In genomic region chr4:19193274-19193962, GRCh38 we compare ENCODE assay signal across 32 cellular contexts.
"Had no signal": no experiment of that assay in that cellular context is flagged by ENCODE, and none has a peak within 500 bp of the region (broad histone marks: within the 10 kb centered on the region; RNA-seq: fewer than 3 reads in every experiment).

No MANE protein-coding gene starts in this region.

- H3K4me1 ChIP-seq: ascending aorta, gastrocnemius medialis, right lobe of liver, stomach, thyroid gland had no signal

- H3K4me3 Mint-ChIP-seq: activated CD4-positive, alpha-beta memory T cell treated with anti-CD3 and anti-CD28 coated beads, Interleukin-2, amount 10 ng/mL, durations not matched to agents 7 days and 5 days; activated CD4-positive, alpha-beta T cell treated with anti-CD3 and anti-CD28 coated beads, Interleukin-2, amount 10 ng/mL, durations not matched to agents 7 days and 5 days; activated naive CD4-positive, alpha-beta T cell treated with anti-CD3 and anti-CD28 coated beads, Interleukin-2, amount 10 ng/mL, durations not matched to agents 7 days and 5 days; activated naive CD8-positive, alpha-beta T cell treated with anti-CD3 and anti-CD28 coated beads, Interleukin-2, amount 10 ng/mL, durations not matched to agents 7 days and 5 days; activated T-cell treated with anti-CD3 and anti-CD28 coated beads, Interleukin-2, amount 50 U/mL, for 24 hours; brain; natural killer cell treated with Interleukin-12 subunit alpha and Interleukin-12 subunit beta and Interleukin-15 and Interleukin-18, amount 100 ng/mL, for 72 hours; stimulated activated memory B cell treated with anti-CD40 and anti-IgM and Interleukin-4, amounts not matched to agents 10 μg/mL and 1 μg/mL and 100 μg/mL, for 72 hours; T-helper 1 cell treated with Interleukin-12 subunit alpha and Interleukin-12 subunit beta and Interleukin-4 antibody, amounts not matched to agents 30 μg/mL and 1 μg/mL, for 36 hours had no signal

- DNase-seq: activated CD4-positive, alpha-beta memory T cell treated with anti-CD3 and anti-CD28 coated beads, Interleukin-2, amount 10 ng/mL, durations not matched to agents 7 days and 5 days; activated CD4-positive, alpha-beta T cell treated with anti-CD3 and anti-CD28 coated beads, Interleukin-2, amount 10 ng/mL, durations not matched to agents 7 days and 5 days; activated CD4-positive, CD25-positive, alpha-beta regulatory T cell treated with anti-CD3 and anti-CD28 coated beads, Interleukin-2, amount 50 U/mL, for 72 hours; activated CD8-positive, alpha-beta memory T cell treated with anti-CD3 and anti-CD28 coated beads, Interleukin-2, amount 50 U/mL, for 48 hours; activated gamma-delta T cell; activated naive CD4-positive, alpha-beta T cell treated with anti-CD3 and anti-CD28 coated beads, Interleukin-2, amount 10 ng/mL, durations not matched to agents 7 days and 5 days; activated naive CD8-positive, alpha-beta T cell treated with anti-CD3 and anti-CD28 coated beads, Interleukin-2, amount 10 ng/mL, durations not matched to agents 7 days and 5 days; activated T-cell treated with anti-CD3 and anti-CD28 coated beads, Interleukin-2, amount 50 U/mL, for 24 hours; cerebellar nuclear complex; dorsolateral prefrontal cortex; effector memory CD4-positive, alpha-beta T cell; erythroblast; gastrocnemius medialis; glutamatergic neuron; kidney; right lobe of liver; stimulated activated CD4-positive, alpha-beta T cell treated with anti-CD3 and anti-CD28 coated beads, Interleukin-12 subunit alpha, Interleukin-12 subunit beta, amount 100 ng/mL, for 4 hours; stimulated activated CD4-positive, alpha-beta T cell treated with anti-CD3 and anti-CD28 coated beads, Interleukin-4, amount 100 ng/mL, for 24 hours; stimulated activated CD8-positive, alpha-beta memory T cell treated with anti-CD3 and anti-CD28 coated beads, Interleukin-4, amount 100 ng/mL, for 48 hours; stomach; SW 1271; T-helper 9 cell; thyroid gland; WERI-Rb-1 had no signal

- H3K36me3 Mint-ChIP-seq: activated naive CD4-positive, alpha-beta T cell treated with anti-CD3 and anti-CD28 coated beads, Interleukin-2, amount 10 ng/mL, durations not matched to agents 7 days and 5 days; activated naive CD8-positive, alpha-beta T cell treated with anti-CD3 and anti-CD28 coated beads, Interleukin-2, amount 10 ng/mL, durations not matched to agents 7 days and 5 days; brain; natural killer cell treated with Interleukin-12 subunit alpha and Interleukin-12 subunit beta and Interleukin-15 and Interleukin-18, amount 100 ng/mL, for 72 hours; stimulated activated memory B cell treated with anti-CD40 and anti-IgM and Interleukin-4, amounts not matched to agents 10 μg/mL and 1 μg/mL and 100 μg/mL, for 72 hours had no signal

- H3K27ac ChIP-seq: ascending aorta, cardiac muscle cell, coronary artery, dorsolateral prefrontal cortex, gastrocnemius medialis, neutrophil, right lobe of liver, stomach, thyroid gland, WERI-Rb-1 had no signal

- H3K27me3 Mint-ChIP-seq: activated CD4-positive, alpha-beta memory T cell treated with anti-CD3 and anti-CD28 coated beads, Interleukin-2, amount 10 ng/mL, durations not matched to agents 7 days and 5 days; activated CD4-positive, alpha-beta T cell treated with anti-CD3 and anti-CD28 coated beads, Interleukin-2, amount 10 ng/mL, durations not matched to agents 7 days and 5 days; activated naive CD4-positive, alpha-beta T cell treated with anti-CD3 and anti-CD28 coated beads, Interleukin-2, amount 10 ng/mL, durations not matched to agents 7 days and 5 days; activated naive CD8-positive, alpha-beta T cell treated with anti-CD3 and anti-CD28 coated beads, Interleukin-2, amount 10 ng/mL, durations not matched to agents 7 days and 5 days; activated T-cell treated with anti-CD3 and anti-CD28 coated beads, Interleukin-2, amount 50 U/mL, for 24 hours; brain; natural killer cell treated with Interleukin-12 subunit alpha and Interleukin-12 subunit beta and Interleukin-15 and Interleukin-18, amount 100 ng/mL, for 72 hours; stimulated activated memory B cell treated with anti-CD40 and anti-IgM and Interleukin-4, amounts not matched to agents 10 μg/mL and 1 μg/mL and 100 μg/mL, for 72 hours had no signal

- H3K9me3 ChIP-seq: ascending aorta, gastrocnemius medialis, neutrophil, right lobe of liver, stomach, thyroid gland had no signal

- H3K27ac Mint-ChIP-seq: activated CD4-positive, alpha-beta memory T cell treated with anti-CD3 and anti-CD28 coated beads, Interleukin-2, amount 10 ng/mL, durations not matched to agents 7 days and 5 days; activated CD4-positive, alpha-beta T cell treated with anti-CD3 and anti-CD28 coated beads, Interleukin-2, amount 10 ng/mL, durations not matched to agents 7 days and 5 days; activated naive CD4-positive, alpha-beta T cell treated with anti-CD3 and anti-CD28 coated beads, Interleukin-2, amount 10 ng/mL, durations not matched to agents 7 days and 5 days; activated naive CD8-positive, alpha-beta T cell treated with anti-CD3 and anti-CD28 coated beads, Interleukin-2, amount 10 ng/mL, durations not matched to agents 7 days and 5 days; activated T-cell treated with anti-CD3 and anti-CD28 coated beads, Interleukin-2, amount 50 U/mL, for 24 hours; brain; natural killer cell treated with Interleukin-12 subunit alpha and Interleukin-12 subunit beta and Interleukin-15 and Interleukin-18, amount 100 ng/mL, for 72 hours; stimulated activated memory B cell treated with anti-CD40 and anti-IgM and Interleukin-4, amounts not matched to agents 10 μg/mL and 1 μg/mL and 100 μg/mL, for 72 hours; T-helper 1 cell treated with Interleukin-12 subunit alpha and Interleukin-12 subunit beta and Interleukin-4 antibody, amounts not matched to agents 30 μg/mL and 1 μg/mL, for 36 hours had no signal

- H3K27me3 ChIP-seq: ascending aorta, cardiac muscle cell, gastrocnemius medialis, neutrophil, right lobe of liver, stomach, thyroid gland had no signal

- H3K36me3 ChIP-seq: ascending aorta, cardiac muscle cell, gastrocnemius medialis, neutrophil, right lobe of liver, stomach, thyroid gland, WERI-Rb-1 had no signal

- H3K4me3 ChIP-seq: ascending aorta, cardiac muscle cell, coronary artery, dorsolateral prefrontal cortex, gastrocnemius medialis, right lobe of liver, stomach, thyroid gland had no signal

- ATAC-seq: gastrocnemius medialis; natural killer cell treated with Interleukin-12 subunit alpha and Interleukin-12 subunit beta and Interleukin-15 and Interleukin-18, amount 100 ng/mL, for 72 hours; right lobe of liver; stimulated activated memory B cell treated with anti-CD40 and anti-IgM and Interleukin-4, amounts not matched to agents 10 μg/mL and 1 μg/mL and 100 μg/mL, for 72 hours had no signal

- H3K4me1 Mint-ChIP-seq: activated CD4-positive, alpha-beta memory T cell treated with anti-CD3 and anti-CD28 coated beads, Interleukin-2, amount 10 ng/mL, durations not matched to agents 7 days and 5 days; activated CD4-positive, alpha-beta T cell treated with anti-CD3 and anti-CD28 coated beads, Interleukin-2, amount 10 ng/mL, durations not matched to agents 7 days and 5 days; activated naive CD4-positive, alpha-beta T cell treated with anti-CD3 and anti-CD28 coated beads, Interleukin-2, amount 10 ng/mL, durations not matched to agents 7 days and 5 days; activated naive CD8-positive, alpha-beta T cell treated with anti-CD3 and anti-CD28 coated beads, Interleukin-2, amount 10 ng/mL, durations not matched to agents 7 days and 5 days; stimulated activated memory B cell treated with anti-CD40 and anti-IgM and Interleukin-4, amounts not matched to agents 10 μg/mL and 1 μg/mL and 100 μg/mL, for 72 hours had no signal

- H3K9me3 Mint-ChIP-seq: stimulated activated memory B cell treated with anti-CD40 and anti-IgM and Interleukin-4, amounts not matched to agents 10 μg/mL and 1 μg/mL and 100 μg/mL, for 72 hours had no signal
